1 cellular context compared by ENCODE assay signal in genomic region chr9:93668261-93668871, GRCh38.
TF ChIP-seq lines count a peak whose summit lies in the region.

No MANE protein-coding gene starts in this region.

TF ChIP-seq in K562, 482 proteins besides CTCF, POLR2A, EP300 and RAD21 (continued from another document):
- peak; percentile 69 for TF ChIP-seq MGA (IDR thresholded peaks at IDR 0.05)
- TF ChIP-seq NFIC (IDR thresholded peaks at IDR 0.05), result peak; percentile 44
- TF ChIP-seq TEAD4 (IDR thresholded peaks at IDR 0.05; ENCODE audit: low read length), result peak; percentile 80
- TF ChIP-seq TEAD4 (CRISPR knock-in tag; IDR thresholded peaks at IDR 0.05; ENCODE audit: borderline replicate concordance), result no peak
- TF ChIP-seq CBFA2T3 (IDR thresholded peaks at IDR 0.05), result peak; percentile 90
- TF ChIP-seq SMARCA4 (IDR thresholded peaks at IDR 0.05), result peak; percentile 58; the same call in 1 of the 2 replicates
- TF ChIP-seq, protein P1, sequence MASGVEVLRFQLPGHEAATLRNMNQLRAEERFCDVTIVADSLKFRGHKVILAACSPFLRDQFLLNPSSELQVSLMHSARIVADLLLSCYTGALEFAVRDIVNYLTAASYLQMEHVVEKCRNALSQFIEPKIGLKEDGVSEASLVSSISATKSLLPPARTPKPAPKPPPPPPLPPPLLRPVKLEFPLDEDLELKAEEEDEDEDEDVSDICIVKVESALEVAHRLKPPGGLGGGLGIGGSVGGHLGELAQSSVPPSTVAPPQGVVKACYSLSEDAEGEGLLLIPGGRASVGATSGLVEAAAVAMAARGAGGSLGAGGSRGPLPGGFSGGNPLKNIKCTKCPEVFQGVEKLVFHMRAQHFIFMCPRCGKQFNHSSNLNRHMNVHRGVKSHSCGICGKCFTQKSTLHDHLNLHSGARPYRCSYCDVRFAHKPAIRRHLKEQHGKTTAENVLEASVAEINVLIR (CRISPR knock-in tag; IDR thresholded peaks at IDR 0.05), result no peak
- TF ChIP-seq POLR2AphosphoS5 (IDR thresholded peaks at IDR 0.05; ENCODE audit: control insufficient read depth, insufficient read depth, low read depth, low read length), result peak; percentile 60; the same call in 1 of the 2 replicates
- TF ChIP-seq SMAD4 (CRISPR knock-in tag; conservative IDR thresholded peaks at IDR 0.05), result peak; percentile 37; the same call in 1 of the 2 replicates
- peak; percentile 74 for TF ChIP-seq DPF2 (IDR thresholded peaks at IDR 0.05)
- 0 out of 2 replicates have a peak, but pooled peaks have one; percentile 53 for TF ChIP-seq HES1 (IDR thresholded peaks at IDR 0.05; ENCODE audit: low read depth)
- peak; percentile 23; the same call in 1 of the 2 replicates for TF ChIP-seq CTBP1 (IDR thresholded peaks at IDR 0.05; ENCODE audit: borderline replicate concordance)
- no peak for TF ChIP-seq MEF2D (tag; conservative IDR thresholded peaks at IDR 0.05; ENCODE audit: low read depth)
- TF ChIP-seq, protein P2, sequence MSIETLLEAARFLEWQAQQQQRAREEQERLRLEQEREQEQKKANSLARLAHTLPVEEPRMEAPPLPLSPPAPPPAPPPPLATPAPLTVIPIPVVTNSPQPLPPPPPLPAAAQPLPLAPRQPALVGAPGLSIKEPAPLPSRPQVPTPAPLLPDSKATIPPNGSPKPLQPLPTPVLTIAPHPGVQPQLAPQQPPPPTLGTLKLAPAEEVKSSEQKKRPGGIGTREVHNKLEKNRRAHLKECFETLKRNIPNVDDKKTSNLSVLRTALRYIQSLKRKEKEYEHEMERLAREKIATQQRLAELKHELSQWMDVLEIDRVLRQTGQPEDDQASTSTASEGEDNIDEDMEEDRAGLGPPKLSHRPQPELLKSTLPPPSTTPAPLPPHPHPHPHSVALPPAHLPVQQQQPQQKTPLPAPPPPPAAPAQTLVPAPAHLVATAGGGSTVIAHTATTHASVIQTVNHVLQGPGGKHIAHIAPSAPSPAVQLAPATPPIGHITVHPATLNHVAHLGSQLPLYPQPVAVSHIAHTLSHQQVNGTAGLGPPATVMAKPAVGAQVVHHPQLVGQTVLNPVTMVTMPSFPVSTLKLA (conservative IDR thresholded peaks at IDR 0.05), result peak; percentile 42 to 71; a peak in 3 of 4 replicates
- TF ChIP-seq SMARCE1 (IDR thresholded peaks at IDR 0.05), result 0 out of 2 replicates have a peak, but pooled peaks have one; percentile 47
- TF ChIP-seq MAX (CRISPR knock-in tag; IDR thresholded peaks at IDR 0.05), result peak; percentile 57
